11 cellular contexts compared by ENCODE assay signal in the genomic region with DNA sequence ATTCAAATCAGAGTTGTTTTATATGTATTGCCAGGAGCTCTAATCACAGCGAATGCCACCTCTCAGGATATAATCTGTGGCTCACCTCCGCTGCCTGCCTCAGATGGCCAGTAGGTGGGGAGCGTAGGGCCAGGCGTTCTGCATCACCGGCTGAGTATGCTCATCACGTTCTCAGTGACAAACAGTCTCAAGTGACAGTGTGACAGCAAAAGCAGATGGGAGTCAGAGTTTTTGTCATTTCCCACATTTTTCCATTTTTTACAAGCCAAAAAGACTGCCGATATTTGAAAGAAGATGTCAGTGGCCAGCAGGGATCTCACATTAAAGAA.
A peak's percentile ranks its signal among the peaks of the same experiment; 100 is the strongest.
DNase-seq lines count a peak whose midpoint lies in the region; ATAC-seq and TF ChIP-seq lines count a peak whose summit lies in the region.
"Had no signal": no experiment of that assay in that cellular context is flagged by ENCODE, and none has a peak within 500 bp of the region (broad histone marks: within the 10 kb centered on the region; RNA-seq: fewer than 3 reads in every experiment).

No MANE protein-coding gene starts in this region.

- no peak for ATAC-seq in GM19328 (IDR thresholded peaks at IDR 0.05; ENCODE audit: unreplicated experiment)

- 0 out of 7 replicates have a peak overlapping the region, but pooled peaks of 1 of the 3 experiments have one; percentile 3 for H3K27ac Mint-ChIP-seq in H9

- H2BK12ac ChIP-seq in H9 (ENCODE audit: insufficient read length, low read depth, low read length) = no peak overlapping the region

- no peaks in the 10 kb centered on the region; a peak in 1 of 5 replicates for H3K9me3 Mint-ChIP-seq in H9

- no peak overlapping the region for H3K9ac ChIP-seq in H9 (ENCODE audit: extremely low read depth, insufficient read length, low read length)

- H2BK120ac ChIP-seq in H9 (ENCODE audit: low read depth, low read length, poor library complexity, severe bottlenecking) = no peak overlapping the region

- no peak overlapping the region for H3K4ac ChIP-seq in H9 (ENCODE audit: low read depth, low read length)

- H2BK20ac ChIP-seq in H9 (ENCODE audit: low read depth, low read length, poor library complexity, severe bottlenecking) = no peak overlapping the region

- no peak overlapping the region for H3K23ac ChIP-seq in H9 (ENCODE audit: insufficient read length, low read depth, low read length)

- H3K4me1 Mint-ChIP-seq in H9 = peaks cover 3 to 6% of the 10 kb centered on the region in 2 experiments; a peak in 2 of 4 replicates

- no peak overlapping the region for H3K56ac ChIP-seq in H9 (ENCODE audit: insufficient read length, low read depth, low read length)

- H3T11ph ChIP-seq in H9 (ENCODE audit: low read length) = no peak overlapping the region

- H2BK5ac ChIP-seq in H9 (ENCODE audit: insufficient read length, low read length) = no peak overlapping the region

- H4K91ac ChIP-seq in H9 (ENCODE audit: insufficient read length, low read depth, low read length) = no peak overlapping the region

- no peak overlapping the region for H3K4me2 ChIP-seq in H9 (ENCODE audit: insufficient read depth, insufficient read length, low read length)

- H3K27me3 Mint-ChIP-seq in H9 (ENCODE audit: low read depth) = no peaks in the 10 kb centered on the region

- TF ChIP-seq CTCF in H9 (conservative IDR thresholded peaks at IDR 0.05) = peak; percentile 56
- peak; percentile 52 for TF ChIP-seq CTCF in epithelial cell of proximal tubule (conservative IDR thresholded peaks at IDR 0.05; ENCODE audit: low read depth, low read length)

- H3K14ac ChIP-seq in H9 (ENCODE audit: insufficient read depth, low read length) = no peak overlapping the region

- no peak overlapping the region for H4K8ac ChIP-seq in H9 (replicated peaks; ENCODE audit: insufficient read length, low read depth, low read length)

- no peak overlapping the region for H2AFZ ChIP-seq in H9 (ENCODE audit: low read length)

- no peaks in the 10 kb centered on the region for H3K36me3 Mint-ChIP-seq in H9 (ENCODE audit: insufficient read depth in 1 of 3, low read depth in 3 of 3)

- H3K23me2 ChIP-seq in H9 (ENCODE audit: insufficient read length, low read depth, low read length, poor library complexity, severe bottlenecking) = no peaks in the 10 kb centered on the region

- H3K27me3 ChIP-seq in H9 (ENCODE audit: insufficient read depth, low read length) = no peaks in the 10 kb centered on the region

- no peak overlapping the region for H2BK15ac ChIP-seq in H9 (ENCODE audit: low read depth, low read length)

- no peak overlapping the region for H3K4me3 Mint-ChIP-seq in H9

- H3K79me2 ChIP-seq in H9 (ENCODE audit: insufficient read depth, low read length) = no peaks in the 10 kb centered on the region

- WGBS in H9 (ENCODE audit: extremely low coverage, insufficient read length, low lambda C conversion rate) = no CpG with 5 or more reads among the region's 7 CpGs

- no peak overlapping the region for H3K18ac ChIP-seq in H9 (ENCODE audit: insufficient read length, low read depth, low read length)

- no peak overlapping the region for H3K27ac ChIP-seq in H9 (ENCODE audit: insufficient read length, low read depth, low read length)
- H3K27ac ChIP-seq: thoracic aorta had no signal

- no peaks in the 10 kb centered on the region for H3K9me3 ChIP-seq in H9 (ENCODE audit: control insufficient read depth, low read depth, low read length)
- H3K9me3 ChIP-seq: thoracic aorta had no signal

- no peak overlapping the region for H3K4me3 ChIP-seq in epithelial cell of proximal tubule (ENCODE audit: low read depth, low read length)
- H3K4me3 ChIP-seq: thoracic aorta had no signal

- no peak overlapping the region for H4K5ac ChIP-seq in H9 (ENCODE audit: insufficient read length, low read depth, low read length)

- no peaks in the 10 kb centered on the region for H4K20me1 ChIP-seq in H9 (ENCODE audit: control insufficient read depth, insufficient read depth, insufficient read length)

- H3K79me1 ChIP-seq in H9 (ENCODE audit: insufficient read depth, low read depth, low read length, poor library complexity, severe bottlenecking) = no peaks in the 10 kb centered on the region

- no peaks in the 10 kb centered on the region for H3K4me1 ChIP-seq in H9 (ENCODE audit: insufficient read depth, low read length)

- peak; percentile 43 for DNase-seq in H9
- DNase-seq in NCI-H774 (lab: John Stamatoyannopoulos, UW) = peak; percentile 17
- no peak for DNase-seq in epithelial cell of proximal tubule (ENCODE audit: low read depth)
- peak; percentile 69 for DNase-seq in pons (ENCODE audit: low spot score)
- no peak for DNase-seq in NCI-H2227 (lab: John Stamatoyannopoulos, UW; ENCODE audit: unreplicated experiment)
- no peak for DNase-seq in activated gamma-delta T cell (lab: John Stamatoyannopoulos, UW)
- DNase-seq: DMS 273 treated with DMSO at 0.1 percent for 48 hours, Kasumi-1, T-helper 1 cell had no signal

- no peak overlapping the region for H2AK5ac ChIP-seq in H9 (ENCODE audit: insufficient read length, low read length)

Comparison
In these comparisons a context has a peak if more than half of its experiments do, and no peak if none do; other contexts are left out.
1. DNase-seq: peak in H9 (single experiment), NCI-H774 (single experiment) and pons (single experiment); none in epithelial cell of proximal tubule (single experiment), NCI-H2227 (single experiment) and activated gamma-delta T cell (single experiment).